Comparison of ENCODE assay signal across 8 cellular contexts in genomic region chr3:42025388-42026138, GRCh38.
DNase-seq lines count a peak whose midpoint lies in the region; ATAC-seq, FAIRE-seq and TF ChIP-seq lines count a peak whose summit lies in the region.

No MANE protein-coding gene starts in this region.

- H3K4me1 Mint-ChIP-seq in astrocyte (ENCODE audit: low read depth, unreplicated experiment): peaks cover 57% of the 10 kb centered on the region

- H3K27ac Mint-ChIP-seq in astrocyte (ENCODE audit: unreplicated experiment): peak overlapping the region; percentile 100

- peaks cover 12% of the 10 kb centered on the region for H3K36me3 Mint-ChIP-seq in astrocyte (ENCODE audit: low read depth, unreplicated experiment)

- H4K20me1 ChIP-seq in astrocyte (ENCODE audit: insufficient read depth, low read length): no peaks in the 10 kb centered on the region

- CTCF ChIA-PET in A549 (lab: Yijun Ruan, JAX): interaction anchor here (1.0 to 1.6 kb wide), 4 partner anchors 8 to 74 kb away, joined by 3 to 4 read pairs (median 4); no protein-coding TSS in a partner anchor

- POLR2A ChIA-PET in A549 (lab: Yijun Ruan, JAX): no interaction called here

- no peak overlapping the region for H2AFZ ChIP-seq in astrocyte (ENCODE audit: low read depth, low read length)

- H3K4me2 ChIP-seq in A549 (peak overlapping the region; percentile 82), astrocyte (ENCODE audit: low read length) (peak overlapping the region; percentile 83)

- 6% methylated on average over 5 of the region's 7 CpGs for WGBS in A549 (ENCODE audit: missing lambda C conversion rate)
- WGBS in right cardiac atrium: 4% methylated on average over 7 of the region's 7 CpGs

- H3K79me2 ChIP-seq in astrocyte (ENCODE audit: insufficient read depth, low read length): peaks cover 81% of the 10 kb centered on the region

- H3K9ac ChIP-seq in astrocyte (ENCODE audit: low read length): peak overlapping the region; percentile 89

- no peaks in the 10 kb centered on the region for H3K36me3 ChIP-seq in astrocyte (ENCODE audit: insufficient read depth, low read length)

- ATAC-seq in A549 (peak; percentile 82 to 88), HG03432 (IDR thresholded peaks at IDR 0.05; ENCODE audit: unreplicated experiment) (peak; percentile 64), right cardiac atrium (peak; percentile 97)

- TF ChIP-seq EP300 in A549 (IDR thresholded peaks at IDR 0.05): no peak

- peak overlapping the region; percentile 68 to 82 for H3K27ac ChIP-seq in A549
- H3K27ac ChIP-seq in astrocyte (ENCODE audit: low read depth, low read length): peak overlapping the region; percentile 95
- peak overlapping the region; percentile 54 for H3K27ac ChIP-seq in right cardiac atrium (ENCODE audit: low read length)

- TF ChIP-seq RAD21 in A549 (conservative IDR thresholded peaks at IDR 0.05 in 1 of 2, IDR thresholded peaks at IDR 0.05 in 1 of 2): no peak

- FAIRE-seq in A549 (lab: Jason Lieb, UNC) (no peak), GM12891 (lab: Jason Lieb, UNC) (peak; percentile 85), astrocyte (lab: Jason Lieb, UNC) (peak; percentile 82)

- peaks cover 42% of the 10 kb centered on the region for H3K4me1 ChIP-seq in A549
- H3K4me1 ChIP-seq in astrocyte (ENCODE audit: insufficient read depth, low read length): peaks cover 45% of the 10 kb centered on the region
- H3K4me1 ChIP-seq in right cardiac atrium (ENCODE audit: control insufficient read depth, insufficient read depth, low read length): peaks cover 6% of the 10 kb centered on the region

- H3K4me3 ChIP-seq in A549 (0 out of 3 replicates have a peak overlapping the region, but pooled peaks have one; percentile 20), astrocyte (ENCODE audit: insufficient read depth, low read depth, low read length) (peak overlapping the region; percentile 16), right cardiac atrium (ENCODE audit: low read length) (peak overlapping the region; percentile 22)

- peaks cover 6% of the 10 kb centered on the region for H3K9me3 Mint-ChIP-seq in astrocyte (ENCODE audit: unreplicated experiment)

- H3K9me3 ChIP-seq in A549 (no peaks in the 10 kb centered on the region), astrocyte (ENCODE audit: insufficient read depth, low read depth, low read length) (no peaks in the 10 kb centered on the region), right cardiac atrium (ENCODE audit: control insufficient read depth, low read length) (no peaks in the 10 kb centered on the region)

- H3K4me3 Mint-ChIP-seq in astrocyte (ENCODE audit: unreplicated experiment): peak overlapping the region; percentile 61

- intact Hi-C loops in right cardiac atrium (cut with DNase I) (no loop called here), posterior cingulate gyrus (cut with DNase I) (no loop called here)

- H3K27me3 Mint-ChIP-seq in astrocyte (ENCODE audit: low read depth, unreplicated experiment): no peaks in the 10 kb centered on the region

- TF ChIP-seq POLR2A in A549 (IDR thresholded peaks at IDR 0.05; ENCODE audit: low read length) (no peak), GM12891 (IDR thresholded peaks at IDR 0.05; ENCODE audit: low read depth, low read length) (no peak)

- TF ChIP-seq CTCF in A549 (IDR thresholded peaks at IDR 0.05) (no peak), astrocyte (IDR thresholded peaks at IDR 0.05; ENCODE audit: insufficient read depth, low read depth, low read length) (no peak)

- DNase-seq in A549 (ENCODE audit: low read depth in 1 of 2, low spot score in 1 of 2) (peak; percentile 54 to 67), GM12891 (ENCODE audit: insufficient read length, low spot score) (no peak), NCI-H69 (lab: John Stamatoyannopoulos, UW) (peak; percentile 97), astrocyte (ENCODE audit: low read depth) (peak; percentile 96), right cardiac atrium (peak; percentile 90 to 93 (median 91)), posterior cingulate gyrus (peak; percentile 72 to 97 (median 82)), T-helper 9 cell (no peak)

- H3K27me3 ChIP-seq in astrocyte (ENCODE audit: insufficient read depth, low read length): no peaks in the 10 kb centered on the region
- H3K27me3 ChIP-seq in right cardiac atrium (ENCODE audit: control insufficient read depth, insufficient read depth): no peaks in the 10 kb centered on the region

TF ChIP-seq in A549, 52 proteins besides CTCF, POLR2A, EP300 and RAD21:
- TF ChIP-seq USF2 (IDR thresholded peaks at IDR 0.05): peak; percentile 82
- TF ChIP-seq SREBF2 (IDR thresholded peaks at IDR 0.05): no peak

TF ChIP-seq in GM12891, 5 proteins besides CTCF, POLR2A, EP300 and RAD21:
- TF ChIP-seq POLR2AphosphoS5 (IDR thresholded peaks at IDR 0.05; ENCODE audit: low read depth, low read length): no peak
- TF ChIP-seq PAX5 (IDR thresholded peaks at IDR 0.05; ENCODE audit: insufficient read depth, low read length, severe bottlenecking): no peak
- TF ChIP-seq TAF1 (IDR thresholded peaks at IDR 0.05; ENCODE audit: low read depth, low read length): no peak
- no peak for TF ChIP-seq POU2F2 (IDR thresholded peaks at IDR 0.05; ENCODE audit: low read depth, low read length)
- no peak for TF ChIP-seq SPI1 (IDR thresholded peaks at IDR 0.05; ENCODE audit: low read depth, low read length)

Comparison
In these comparisons a context has a peak if more than half of its experiments do, and no peak if none do; other contexts are left out.
1. DNase-seq: peak in A549 (2 of 2), NCI-H69 (single experiment), astrocyte (single experiment), right cardiac atrium (3 of 3) and posterior cingulate gyrus (10 of 10); none in GM12891 (single experiment) and T-helper 9 cell (single experiment).
2. Peak in every context shown above with its lines, with median percentiles within 50 percentile points of each other: ATAC-seq, H3K27ac ChIP-seq and H3K4me3 ChIP-seq.